Comparison of ENCODE assay signal across 8 cellular contexts in the genomic region with DNA sequence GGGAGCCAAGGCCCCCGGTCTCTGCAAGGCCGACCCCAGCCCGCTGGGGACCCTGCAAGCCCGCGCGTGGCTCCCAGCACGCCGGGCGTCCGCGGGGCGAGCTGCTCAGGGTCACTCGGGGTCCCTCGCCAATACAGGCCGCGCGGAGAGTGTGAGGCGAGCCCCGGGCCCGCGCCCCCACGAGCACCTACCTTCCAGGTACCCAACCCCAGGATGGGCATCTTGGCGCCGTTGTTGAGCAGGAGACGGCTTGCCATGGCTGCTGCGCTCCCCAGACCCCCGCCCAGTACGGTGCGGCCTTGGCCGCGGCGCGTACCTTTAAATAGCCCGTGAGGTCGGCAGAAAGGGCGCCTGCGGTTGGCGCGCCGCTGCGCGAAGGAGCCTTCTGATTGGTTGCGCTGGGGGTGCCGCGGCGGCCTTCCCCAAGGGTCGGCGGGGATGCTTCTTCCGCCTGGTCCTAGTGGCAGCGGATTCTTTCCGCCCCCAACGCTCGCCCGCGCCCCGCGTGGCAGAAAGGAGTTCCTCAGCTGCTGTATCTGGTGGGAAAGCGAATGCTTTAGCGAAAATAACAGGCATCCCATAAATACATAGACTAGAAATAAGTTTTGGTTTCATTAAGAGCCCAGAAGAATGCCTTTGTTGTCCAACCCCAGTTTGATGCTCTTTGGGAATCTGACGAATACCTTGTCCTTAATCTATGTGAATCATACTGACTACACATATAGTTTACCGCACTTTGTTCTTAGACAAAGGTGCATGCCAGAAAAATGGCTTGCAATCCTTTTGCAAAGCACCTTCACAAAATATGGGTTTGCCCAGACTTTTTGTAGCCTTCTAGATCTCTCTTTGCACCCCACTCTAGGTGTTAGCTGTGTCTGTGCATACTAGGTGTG.
DNase-seq lines count a peak whose midpoint lies in the region; ATAC-seq lines count a peak whose summit lies in the region.

A gene (minus strand): TSS at position 295 of the 893 bp plus-strand sequence. CDS start 38 bp downstream, at position 257.

- DNase-seq in NCI-H82 treated with DMSO at 0.1 percent for 48 hours (lab: John Stamatoyannopoulos, UW; ENCODE audit: unreplicated experiment) (peak; percentile 78), memory B cell (ENCODE audit: low spot score in 2 of 2) (peak; percentile 84)
- peak; percentile 64 to 73 for DNase-seq in activated CD8-positive, alpha-beta memory T cell treated with anti-CD3 and anti-CD28 coated beads for 4 hours (ENCODE audit: low read depth in 2 of 2)
- DNase-seq in effector memory CD8-positive, alpha-beta T cell: peak; percentile 85 to 88 (median 88)
- DNase-seq in stimulated activated CD8-positive, alpha-beta memory T cell treated with anti-CD3 and anti-CD28 coated beads, Interleukin-12 subunit alpha, Interleukin-12 subunit beta, amount 100 ng/mL, for 4 hours (ENCODE audit: low read depth): peak; percentile 78

- H3K27ac ChIP-seq in BLaER1 treated with 17β-estradiol and CSF1 and Interleukin-3, amounts not matched to agents 10 nM and 100 nM: peak within 1 kb of the TSS; percentile 58 to 95 (median 90)

- H3K27ac Mint-ChIP-seq in effector memory CD8-positive, alpha-beta T cell: peak within 1 kb of the TSS; percentile 90 to 92
- peak within 1 kb of the TSS; percentile 82 for H3K27ac Mint-ChIP-seq in memory B cell

- H3K27me3 ChIP-seq in BLaER1 treated with 17β-estradiol and CSF1 and Interleukin-3, amounts not matched to agents 10 nM and 100 nM: no peaks in the 10 kb centered on the region

- H3K4me1 ChIP-seq in BLaER1 treated with 17β-estradiol and CSF1 and Interleukin-3, amounts not matched to agents 10 nM and 100 nM: peaks cover 50 to 56% (median 54%) of the 10 kb centered on the region in 10 experiments

- H3K4me3 ChIP-seq in BLaER1 treated with 17β-estradiol and CSF1 and Interleukin-3, amounts not matched to agents 10 nM and 100 nM: peak within 1 kb of the TSS; percentile 74 to 99 (median 94)

- H3K4me3 Mint-ChIP-seq in effector memory CD8-positive, alpha-beta T cell: peak within 1 kb of the TSS; percentile 75 to 89
- peak within 1 kb of the TSS; percentile 92 for H3K4me3 Mint-ChIP-seq in memory B cell

- H3K4me1 Mint-ChIP-seq in effector memory CD8-positive, alpha-beta T cell (ENCODE audit: low read depth in 2 of 2): peaks cover 35 to 39% of the 10 kb centered on the region in 2 donors
- peaks cover 29% of the 10 kb centered on the region for H3K4me1 Mint-ChIP-seq in memory B cell

- H3K36me3 Mint-ChIP-seq in effector memory CD8-positive, alpha-beta T cell (ENCODE audit: insufficient read depth): peaks cover 21% of the 10 kb centered on the region
- peaks cover 2% of the 10 kb centered on the region for H3K36me3 Mint-ChIP-seq in memory B cell

- ATAC-seq in GM19324 (IDR thresholded peaks at IDR 0.05; ENCODE audit: low FRiP score, unreplicated experiment): peak; percentile 96
- peak; percentile 93 for ATAC-seq in HG03460 (IDR thresholded peaks at IDR 0.05; ENCODE audit: unreplicated experiment)
- peak; percentile 91 for ATAC-seq in effector memory CD8-positive, alpha-beta T cell (replicated peaks)
- ATAC-seq in memory B cell (ENCODE audit: low read depth): peak; percentile 90

- H3K27me3 Mint-ChIP-seq in effector memory CD8-positive, alpha-beta T cell: no peaks in the 10 kb centered on the region
- H3K27me3 Mint-ChIP-seq in memory B cell: no peaks in the 10 kb centered on the region

- H3K4me2 ChIP-seq in BLaER1 treated with 17β-estradiol and CSF1 and Interleukin-3, amounts not matched to agents 10 nM and 100 nM: peak within 1 kb of the TSS; percentile 86 to 96 (median 92)

- peaks cover 17 to 26% (median 22%) of the 10 kb centered on the region in 11 experiments for H3K9me3 ChIP-seq in BLaER1 treated with 17β-estradiol and CSF1 and Interleukin-3, amounts not matched to agents 10 nM and 100 nM (replicated peaks in 1 of 11)

- H4K20me1 ChIP-seq in BLaER1 treated with 17β-estradiol and CSF1 and Interleukin-3, amounts not matched to agents 10 nM and 100 nM: peaks cover 0 to 35% (median 10%) of the 10 kb centered on the region in 11 experiments; a peak in 11 of 22 replicates

- H3K9me3 Mint-ChIP-seq in effector memory CD8-positive, alpha-beta T cell: peaks cover 1 to 2% of the 10 kb centered on the region in 2 donors
- peaks cover 1% of the 10 kb centered on the region for H3K9me3 Mint-ChIP-seq in memory B cell

- H3K36me3 ChIP-seq in BLaER1 treated with 17β-estradiol and CSF1 and Interleukin-3, amounts not matched to agents 10 nM and 100 nM: peaks cover 10 to 26% (median 20%) of the 10 kb centered on the region in 11 experiments; a peak in 16 of 22 replicates

- peak within 1 kb of the TSS; percentile 83 to 96 (median 90) for H3K9ac ChIP-seq in BLaER1 treated with 17β-estradiol and CSF1 and Interleukin-3, amounts not matched to agents 10 nM and 100 nM

Comparison
In these comparisons a context has a peak if more than half of its experiments do, and no peak if none do; other contexts are left out.
1. Peak in every context shown above with its lines: DNase-seq, ATAC-seq, H3K4me3 ChIP-seq and H3K27ac ChIP-seq.